Comparison of ENCODE assay signal across 1 cellular context in genomic region chr1:37704966-37705365, GRCh38.
TF ChIP-seq lines count a peak whose summit lies in the region.

No MANE protein-coding gene starts in this region.

TF ChIP-seq in GM23338, 12 proteins besides CTCF, POLR2A, EP300 and RAD21 (continued from another document):
- no peak for TF ChIP-seq ZNF462 (CRISPR knock-in tag; IDR thresholded peaks at IDR 0.05)
- TF ChIP-seq NANOG (IDR thresholded peaks at IDR 0.05; ENCODE audit: borderline replicate concordance) = no peak
